In the genomic region with DNA sequence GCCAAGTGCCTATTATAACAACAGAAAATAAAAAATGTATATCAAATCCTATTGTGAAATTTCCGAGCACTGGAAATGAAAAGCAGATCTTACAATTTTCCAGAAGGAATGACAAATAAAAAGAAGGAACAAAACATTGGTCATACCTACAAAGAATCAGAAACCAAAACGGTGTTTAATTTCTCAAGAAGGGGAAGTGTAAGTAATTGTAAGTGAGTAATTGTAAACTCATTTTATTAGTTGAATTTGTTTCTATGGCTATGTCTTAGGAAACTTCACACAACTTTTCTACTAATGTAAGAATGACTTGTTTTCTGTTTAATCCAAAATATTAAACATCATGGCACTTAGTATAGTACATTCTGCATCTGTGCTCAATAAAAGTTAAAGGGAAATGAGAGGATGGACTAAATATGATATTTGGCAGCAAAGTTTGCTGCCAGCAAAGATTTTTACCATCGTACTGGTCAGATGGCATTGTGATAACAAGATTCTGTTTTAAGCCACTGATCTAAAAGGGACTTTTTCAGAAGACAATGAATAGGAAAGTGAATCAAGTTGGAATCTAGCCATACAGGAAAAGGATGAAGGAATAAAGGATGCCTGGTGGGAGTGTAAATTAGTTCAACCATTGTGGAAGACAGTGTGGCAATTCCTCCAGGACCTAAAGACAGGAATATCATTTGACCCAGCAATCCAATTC, we compare ENCODE assay signal across 29 cellular contexts.
A peak's percentile ranks its signal among the peaks of the same experiment; 100 is the strongest.
DNase-seq lines count a peak whose midpoint lies in the region; ATAC-seq, FAIRE-seq and TF ChIP-seq lines count a peak whose summit lies in the region.
"Had no signal": no experiment of that assay in that cellular context is flagged by ENCODE, and none has a peak within 500 bp of the region (broad histone marks: within the 10 kb centered on the region; RNA-seq: fewer than 3 reads in every experiment).

No MANE protein-coding gene starts in this region.

- no peaks in the 10 kb centered on the region for H3K9me3 ChIP-seq in CD4-positive, alpha-beta T cell (ENCODE audit: control insufficient read depth, low read length)
- H3K9me3 ChIP-seq in endothelial cell of umbilical vein (replicated peaks; ENCODE audit: control insufficient read depth, insufficient read depth, low read length) (no peaks in the 10 kb centered on the region), small intestine (ENCODE audit: control insufficient read depth, low read depth) (no peaks in the 10 kb centered on the region)
- H3K9me3 ChIP-seq: body of pancreas, ovary, right atrium auricular region, testis, uterus had no signal

- no peak overlapping the region for H3K4me3 ChIP-seq in endothelial cell of umbilical vein (replicated peaks in 1 of 3; ENCODE audit: insufficient read depth in 1 of 3, low read depth in 1 of 3, low read length in 3 of 3)
- no peak overlapping the region for H3K4me3 ChIP-seq in small intestine (ENCODE audit: low read depth in 1 of 2, low read length in 2 of 2)
- H3K4me3 ChIP-seq: body of pancreas, ovary, right atrium auricular region, testis, uterus had no signal

- no peaks in the 10 kb centered on the region for H4K20me1 ChIP-seq in endothelial cell of umbilical vein (replicated peaks; ENCODE audit: control insufficient read depth, extremely low read depth, insufficient read depth, low read length)

- no peaks in the 10 kb centered on the region for H3K79me2 ChIP-seq in endothelial cell of umbilical vein (ENCODE audit: control insufficient read depth, insufficient read depth, low read length)

- POLR2A ChIA-PET in CD4-positive, alpha-beta T cell (lab: Charles Lee) = no interaction called here
- POLR2A ChIA-PET in endothelial cell of umbilical vein (lab: Charles Lee) = no interaction called here

- H3K9me3 Mint-ChIP-seq in CD4-positive, alpha-beta T cell = peaks cover 2% of the 10 kb centered on the region
- H3K9me3 Mint-ChIP-seq: activated CD4-positive, alpha-beta memory T cell treated with anti-CD3 and anti-CD28 coated beads for 36 hours; nephron progenitor cell had no signal

- ATAC-seq in CD4-positive, alpha-beta T cell (ENCODE audit: poor library complexity) = no peak
- ATAC-seq in SK-N-SH treated with all-trans-retinoic acid at 6 μM for 48 hours = peak; percentile 50
- ATAC-seq: body of pancreas had no signal

- peak overlapping the region; percentile 96 for H3K27ac Mint-ChIP-seq in CD4-positive, alpha-beta T cell
- H3K27ac Mint-ChIP-seq: activated CD4-positive, alpha-beta memory T cell treated with anti-CD3 and anti-CD28 coated beads for 36 hours; activated naive CD4-positive, alpha-beta T cell treated with anti-CD3 and anti-CD28 coated beads, Interleukin-2, amount 10 ng/mL, durations not matched to agents 7 days and 5 days; activated T-helper 1 cell treated with anti-CD3 and anti-CD28 coated beads, Interleukin-12 subunit alpha, Interleukin-12 subunit beta, Interleukin-2, Interleukin-4 antibody, amounts not matched to agents 30 ng/mL and 10 ng/mL and 1 ng/mL, durations not matched to agents 14 hours and 24 hours and 36 hours; nephron progenitor cell had no signal

- WGBS in small intestine, 3 donors = 70 to 83% (median 76%) methylated on average over 3 of the region's 3 CpGs

- H3K4me3 Mint-ChIP-seq in CD4-positive, alpha-beta T cell = no peak overlapping the region
- H3K4me3 Mint-ChIP-seq: activated CD4-positive, alpha-beta memory T cell treated with anti-CD3 and anti-CD28 coated beads for 36 hours; activated naive CD4-positive, alpha-beta T cell treated with anti-CD3 and anti-CD28 coated beads, Interleukin-2, amount 10 ng/mL, durations not matched to agents 7 days and 5 days; activated T-helper 1 cell treated with anti-CD3 and anti-CD28 coated beads, Interleukin-12 subunit alpha, Interleukin-12 subunit beta, Interleukin-2, Interleukin-4 antibody, amounts not matched to agents 30 ng/mL and 10 ng/mL and 1 ng/mL, durations not matched to agents 14 hours and 24 hours and 36 hours; nephron progenitor cell; stimulated activated naive CD8-positive, alpha-beta T cell treated with anti-CD3 and anti-CD28 coated beads, Interleukin-15, Interleukin-2, amounts not matched to agents 100 ng/mL and 50 ng/mL, for 24 hours had no signal

- no peaks in the 10 kb centered on the region for H3K27me3 ChIP-seq in CD4-positive, alpha-beta T cell (ENCODE audit: control insufficient read depth, insufficient read depth, low read length)
- no peaks in the 10 kb centered on the region for H3K27me3 ChIP-seq in endothelial cell of umbilical vein (ENCODE audit: control insufficient read depth in 2 of 2, insufficient read depth in 2 of 2, low read length in 2 of 2)
- no peaks in the 10 kb centered on the region for H3K27me3 ChIP-seq in small intestine (ENCODE audit: control insufficient read depth in 2 of 2, insufficient read depth in 2 of 2, low read length in 2 of 2)
- H3K27me3 ChIP-seq: body of pancreas, ovary, right atrium auricular region, testis, uterus had no signal

- H3K4me1 ChIP-seq in endothelial cell of umbilical vein (ENCODE audit: control insufficient read depth, extremely low read depth, insufficient read depth, low read length) = peaks cover 27% of the 10 kb centered on the region
- H3K4me1 ChIP-seq in small intestine (ENCODE audit: control insufficient read depth in 2 of 2, insufficient read depth in 1 of 2, low read depth in 1 of 2, low read length in 1 of 2) = peaks cover 0 to 2% of the 10 kb centered on the region in 2 donors
- H3K4me1 ChIP-seq: body of pancreas, testis, uterus had no signal

- intact Hi-C loops in CD4-positive, alpha-beta T cell (cut with DNase I, micrococcal nuclease) = no loop called here
- intact Hi-C loops in endothelial cell of umbilical vein (cut with micrococcal nuclease) = loop anchor here (2.0 to 5.0 kb wide), 3 partner anchors 81 to 146 kb away; no protein-coding TSS in a partner anchor

- TSS peak; percentile 82 for BruUV-seq in endothelial cell of umbilical vein (replicated peaks; lab: Mats Ljungman, UMichigan)

- H3K36me3 ChIP-seq in endothelial cell of umbilical vein (ENCODE audit: control insufficient read depth in 2 of 2, extremely low read depth in 1 of 2, insufficient read depth in 2 of 2, low read length in 2 of 2) = no peaks in the 10 kb centered on the region
- no peaks in the 10 kb centered on the region for H3K36me3 ChIP-seq in small intestine (ENCODE audit: control insufficient read depth in 2 of 2, insufficient read depth in 2 of 2, low read length in 2 of 2)
- H3K36me3 ChIP-seq: ovary, right atrium auricular region, uterus had no signal

- peak; percentile 83 for FAIRE-seq in endothelial cell of umbilical vein (lab: Jason Lieb, UNC)
- FAIRE-seq in small intestine (lab: Jason Lieb, UNC) = peak; percentile 26
- FAIRE-seq: G401.6 had no signal

- H3K27ac ChIP-seq in CD4-positive, alpha-beta T cell (ENCODE audit: low read depth, low read length) = no peak overlapping the region
- H3K27ac ChIP-seq in endothelial cell of umbilical vein (ENCODE audit: insufficient read depth, low read depth, low read length) (peak overlapping the region; percentile 66), small intestine (ENCODE audit: low read depth in 1 of 2, low read length in 1 of 2) (no peak overlapping the region)
- H3K27ac ChIP-seq: body of pancreas, ovary, right atrium auricular region, testis, uterus had no signal

- H3K4me2 ChIP-seq in endothelial cell of umbilical vein (ENCODE audit: insufficient read depth, low read length) = peak overlapping the region; percentile 72

- CTCF ChIA-PET in CD4-positive, alpha-beta T cell (lab: Charles Lee) = no interaction called here
- CTCF ChIA-PET in endothelial cell of umbilical vein (lab: Charles Lee) = no interaction called here

- H3K9me1 ChIP-seq in endothelial cell of umbilical vein (replicated peaks; ENCODE audit: control insufficient read depth, extremely low read depth, insufficient read depth, low read length) = no peaks in the 10 kb centered on the region

- H3K4me1 Mint-ChIP-seq in CD4-positive, alpha-beta T cell (ENCODE audit: low read depth) = peaks cover 57% of the 10 kb centered on the region
- H3K4me1 Mint-ChIP-seq: nephron progenitor cell had no signal

- H3K9ac ChIP-seq in endothelial cell of umbilical vein (replicated peaks; ENCODE audit: extremely low read depth, insufficient read depth, low read length) = peak overlapping the region; percentile 48

- TF ChIP-seq CTCF in CD4-positive, alpha-beta T cell (IDR thresholded peaks at IDR 0.05) = no peak
- no peak for TF ChIP-seq CTCF in endothelial cell of umbilical vein (IDR thresholded peaks at IDR 0.05; ENCODE audit: extremely low read depth in 1 of 2, insufficient read depth in 1 of 2, low read depth in 1 of 2, low read length in 2 of 2)

- dilution Hi-C loops in endothelial cell of umbilical vein (cut with MboI; ENCODE audit: extremely low pct_ligation_motif_present, low sequenced_read_pairs) = no loop called here

- no peak for TF ChIP-seq POLR2A in endothelial cell of umbilical vein (IDR thresholded peaks at IDR 0.05; ENCODE audit: low read depth, low read length)

- H3K36me3 Mint-ChIP-seq in CD4-positive, alpha-beta T cell (ENCODE audit: low read depth) = no peaks in the 10 kb centered on the region

- peak overlapping the region; percentile 6 for H2AFZ ChIP-seq in endothelial cell of umbilical vein (ENCODE audit: low read depth, low read length)

- no peak for DNase-seq in CD4-positive, alpha-beta T cell
- DNase-seq in endothelial cell of umbilical vein (ENCODE audit: low read depth, low spot score) = peak; percentile 88
- DNase-seq in small intestine = no peak
- DNase-seq in NCI-H526 treated with DMSO at 0.1 percent for 48 hours (lab: John Stamatoyannopoulos, UW) = no peak
- no peak for DNase-seq in NCI-H1436 (lab: John Stamatoyannopoulos, UW)
- no peak for DNase-seq in SK-N-DZ (ENCODE audit: low spot score)
- DNase-seq: activated CD4-positive, alpha-beta memory T cell treated with anti-CD3 and anti-CD28 coated beads for 36 hours; activated CD4-positive, alpha-beta T cell treated with anti-CD3 and anti-CD28 coated beads for 1 hour; activated CD8-positive, alpha-beta memory T cell treated with anti-CD3 and anti-CD28 coated beads, Interleukin-2, amount 50 U/mL, for 48 hours; activated naive CD4-positive, alpha-beta T cell treated with anti-CD3 and anti-CD28 coated beads, Interleukin-2, amount 10 ng/mL, durations not matched to agents 7 days and 5 days; body of pancreas; C1 segment of cervical spinal cord; cerebellar nuclear complex; DMS79; Karpas-422; NCI-H146; NCI-H2107; NCI-H345; NCI-H774; nephron progenitor cell; ovary; stimulated activated CD4-positive, alpha-beta T cell treated with anti-CD3 and anti-CD28 coated beads, Interleukin-1b, Interleukin-23, amount 100 ng/mL, for 48 hours; testis; uterus had no signal

- no peaks in the 10 kb centered on the region for H3K27me3 Mint-ChIP-seq in CD4-positive, alpha-beta T cell
- H3K27me3 Mint-ChIP-seq: activated CD4-positive, alpha-beta memory T cell treated with anti-CD3 and anti-CD28 coated beads for 36 hours; activated naive CD4-positive, alpha-beta T cell treated with anti-CD3 and anti-CD28 coated beads, Interleukin-2, amount 10 ng/mL, durations not matched to agents 7 days and 5 days; stimulated activated naive CD8-positive, alpha-beta T cell treated with anti-CD3 and anti-CD28 coated beads, Interleukin-15, Interleukin-2, amounts not matched to agents 100 ng/mL and 50 ng/mL, for 24 hours had no signal

TF ChIP-seq in SK-N-SH treated with all-trans-retinoic acid at 6 μM for 48 hours, 23 proteins besides CTCF, POLR2A, EP300 and RAD21 (continues in another document):
- TF ChIP-seq GLIS3 (CRISPR knock-in tag; IDR thresholded peaks at IDR 0.05) = no peak
